ENCODE assay signal across 14 cellular contexts in the genomic region with DNA sequence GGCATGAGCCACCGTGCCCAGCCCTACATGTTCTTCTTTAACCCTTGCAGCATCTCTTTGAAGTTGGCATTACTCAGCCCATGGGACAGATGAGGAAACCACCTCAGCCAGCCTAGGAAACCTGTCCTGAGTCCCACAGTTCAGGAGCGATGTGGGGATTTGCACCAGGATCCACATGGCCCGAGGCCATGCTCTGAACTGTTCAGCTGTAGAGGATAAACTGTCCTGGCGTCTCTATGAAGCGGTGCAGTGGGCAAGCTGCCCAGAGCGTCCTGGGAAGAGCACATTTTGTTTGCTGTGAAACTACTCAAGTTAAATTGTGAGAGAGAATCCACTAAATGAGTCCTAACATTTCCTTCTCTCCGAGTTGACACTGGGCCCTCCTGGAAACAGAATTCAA.
DNase-seq lines count a peak whose midpoint lies in the region; ATAC-seq lines count a peak whose summit lies in the region.
"Had no signal": no experiment of that assay in that cellular context is flagged by ENCODE, and none has a peak within 500 bp of the region (broad histone marks: within the 10 kb centered on the region; RNA-seq: fewer than 3 reads in every experiment).

No MANE protein-coding gene starts in this region.

- no peak for ATAC-seq in HG03039 (IDR thresholded peaks at IDR 0.05; ENCODE audit: unreplicated experiment)
- ATAC-seq: T-cell had no signal

- DNase-seq in NCI-H748 (lab: John Stamatoyannopoulos, UW; ENCODE audit: unreplicated experiment) (peak; percentile 3), NCI-H748 treated with DMSO at 0.1 percent for 48 hours (lab: John Stamatoyannopoulos, UW) (no peak), cerebellum (ENCODE audit: low spot score) (peak; percentile 50), islet precursor cell (peak; percentile 42), NCI-H526 treated with DMSO at 0.1 percent for 48 hours (lab: John Stamatoyannopoulos, UW) (no peak), activated gamma-delta T cell (lab: John Stamatoyannopoulos, UW) (no peak)
- DNase-seq in activated naive CD4-positive, alpha-beta T cell treated with Interleukin-2 at 50 U/mL for 16 hours: no peak
- DNase-seq: ACHN; activated naive CD4-positive, alpha-beta T cell; KG1; NCI-H526; pancreas had no signal

Comparison
In these comparisons a context has a peak if more than half of its experiments do, and no peak if none do; other contexts are left out.
1. DNase-seq: peak in NCI-H748 (single experiment), cerebellum (single experiment) and islet precursor cell (single experiment); none in NCI-H748 treated with DMSO at 0.1 percent for 48 hours (single experiment), NCI-H526 treated with DMSO at 0.1 percent for 48 hours (single experiment), activated gamma-delta T cell (single experiment) and activated naive CD4-positive, alpha-beta T cell treated with Interleukin-2 at 50 U/mL for 16 hours (single experiment).